In genomic region chr14:30443368-30444007, GRCh38 we compare ENCODE assay signal across 9 cellular contexts.
A peak's percentile ranks its signal among the peaks of the same experiment; 100 is the strongest.
DNase-seq lines count a peak whose midpoint lies in the region; ATAC-seq, FAIRE-seq and TF ChIP-seq lines count a peak whose summit lies in the region.
"Had no signal": no experiment of that assay in that cellular context is flagged by ENCODE, and none has a peak within 500 bp of the region (broad histone marks: within the 10 kb centered on the region; RNA-seq: fewer than 3 reads in every experiment).

No MANE protein-coding gene starts in this region.

- TF ChIP-seq EP300 in sigmoid colon (IDR thresholded peaks at IDR 0.05), result no peak

- no peak overlapping the region for H2BK15ac ChIP-seq in neuronal stem cell (ENCODE audit: low read length)

- H2BK5ac ChIP-seq in neuronal stem cell (ENCODE audit: low read length), result no peak overlapping the region

- H3K4me2 ChIP-seq in neuronal stem cell (ENCODE audit: insufficient read depth, low read length, poor library complexity, severe bottlenecking), result no peak overlapping the region

- DNase-seq in cardiac muscle cell (ENCODE audit: low read depth in 1 of 2, low spot score in 1 of 2) (peak; percentile 53 to 66), right cardiac atrium (no peak), NCI-H2107 treated with DMSO at 0.1 percent for 48 hours (lab: John Stamatoyannopoulos, UW; ENCODE audit: unreplicated experiment) (peak; percentile 90), bronchial epithelial cell (ENCODE audit: low read depth) (peak; percentile 49), neuronal stem cell (ENCODE audit: low spot score) (peak; percentile 45), sigmoid colon (no peak)
- DNase-seq in activated naive CD4-positive, alpha-beta T cell treated with anti-CD3 and anti-CD28 coated beads, Interleukin-2, amount 50 U/mL, for 16 hours, result no peak
- DNase-seq: activated naive CD8-positive, alpha-beta T cell treated with anti-CD3 and anti-CD28 coated beads, Interleukin-2, amount 10 ng/mL, durations not matched to agents 7 days and 5 days had no signal

- H2AK5ac ChIP-seq in neuronal stem cell (ENCODE audit: low read depth, low read length), result no peak overlapping the region

- 44% methylated on average over 7 of the region's 7 CpGs for WGBS in right cardiac atrium
- WGBS in neuronal stem cell (ENCODE audit: extremely low coverage in 2 of 2, insufficient read length in 2 of 2, insufficient replicate concordance in 1 of 2), 2 donors, result no CpG with 5 or more reads among the region's 7 CpGs
- WGBS in sigmoid colon, 2 donors, result 50 to 51% methylated on average over 7 of the region's 7 CpGs

- intact Hi-C loops in right cardiac atrium (cut with DNase I) (loop anchor here in 1 of 4 donors (5.0 kb wide), 1 partner anchor 66 kb away; no protein-coding TSS in a partner anchor), sigmoid colon (cut with DNase I) (no loop called here)

- H4K91ac ChIP-seq in neuronal stem cell (ENCODE audit: low read depth, low read length, poor library complexity), result no peak overlapping the region

- H3K23ac ChIP-seq in neuronal stem cell (ENCODE audit: low read depth, low read length, poor library complexity), result no peak overlapping the region

- H3K18ac ChIP-seq in neuronal stem cell (ENCODE audit: low read length), result no peak overlapping the region

- FAIRE-seq in bronchial epithelial cell (lab: Jason Lieb, UNC), result no peak

- ATAC-seq in right cardiac atrium, result no peak
- ATAC-seq in HG03025 (IDR thresholded peaks at IDR 0.05; ENCODE audit: low FRiP score, unreplicated experiment), result no peak

- no peaks in the 10 kb centered on the region for H3K9me3 ChIP-seq in cardiac muscle cell (ENCODE audit: low read depth)
- no peaks in the 10 kb centered on the region for H3K9me3 ChIP-seq in right cardiac atrium (ENCODE audit: control insufficient read depth, low read length)
- H3K9me3 ChIP-seq in neuronal stem cell (replicated peaks in 1 of 2; ENCODE audit: control insufficient read depth in 2 of 2, insufficient read depth in 1 of 2, low read depth in 1 of 2, low read length in 2 of 2), result no peaks in the 10 kb centered on the region
- no peaks in the 10 kb centered on the region for H3K9me3 ChIP-seq in sigmoid colon

- H3K4ac ChIP-seq in neuronal stem cell (ENCODE audit: low read length), result no peak overlapping the region

- peak; percentile 50 for TF ChIP-seq CTCF in cardiac muscle cell (IDR thresholded peaks at IDR 0.05; ENCODE audit: low read depth, low read length)
- TF ChIP-seq CTCF in bronchial epithelial cell (IDR thresholded peaks at IDR 0.05; ENCODE audit: insufficient read depth, low read length, severe bottlenecking), result peak; percentile 56
- peak in 1 of 4 experiments; percentile 15 for TF ChIP-seq CTCF in sigmoid colon (IDR thresholded peaks at IDR 0.05)

- no peak overlapping the region for H2BK12ac ChIP-seq in neuronal stem cell (ENCODE audit: low read length)

- H3K4me1 ChIP-seq in cardiac muscle cell (ENCODE audit: low read depth), result no peaks in the 10 kb centered on the region
- no peaks in the 10 kb centered on the region for H3K4me1 ChIP-seq in right cardiac atrium (ENCODE audit: control insufficient read depth, insufficient read depth, low read length)
- H3K4me1 ChIP-seq in neuronal stem cell (ENCODE audit: control insufficient read depth in 2 of 2, insufficient read depth in 1 of 2, low read depth in 1 of 2, low read length in 2 of 2), result peaks cover 4 to 9% of the 10 kb centered on the region in 2 donors
- no peaks in the 10 kb centered on the region for H3K4me1 ChIP-seq in sigmoid colon

- H3K79me1 ChIP-seq in neuronal stem cell (ENCODE audit: low read depth, low read length), result no peaks in the 10 kb centered on the region

- no peak overlapping the region for H3K9ac ChIP-seq in neuronal stem cell (ENCODE audit: low read depth, low read length, poor library complexity)

- no peak overlapping the region for H2BK120ac ChIP-seq in neuronal stem cell (ENCODE audit: low read depth, low read length)

- no peak for TF ChIP-seq POLR2A in sigmoid colon (IDR thresholded peaks at IDR 0.05)

- H3K36me3 ChIP-seq in cardiac muscle cell (no peaks in the 10 kb centered on the region), bronchial epithelial cell (ENCODE audit: control insufficient read depth, insufficient read depth, low read length) (no peaks in the 10 kb centered on the region), neuronal stem cell (replicated peaks in 1 of 2; ENCODE audit: control insufficient read depth in 2 of 2, insufficient read depth in 2 of 2, low read length in 2 of 2) (no peaks in the 10 kb centered on the region), sigmoid colon (no peaks in the 10 kb centered on the region)

- no peak overlapping the region for H3K27ac ChIP-seq in cardiac muscle cell
- H3K27ac ChIP-seq in right cardiac atrium (ENCODE audit: low read length), result no peak overlapping the region
- no peak overlapping the region for H3K27ac ChIP-seq in neuronal stem cell (replicated peaks; ENCODE audit: low read length)
- H3K27ac ChIP-seq in sigmoid colon, result no peak overlapping the region

- H3K27me3 ChIP-seq in cardiac muscle cell (no peaks in the 10 kb centered on the region), right cardiac atrium (ENCODE audit: control insufficient read depth, insufficient read depth) (no peaks in the 10 kb centered on the region), bronchial epithelial cell (ENCODE audit: control insufficient read depth, insufficient read depth, low read length) (no peaks in the 10 kb centered on the region), neuronal stem cell (ENCODE audit: control insufficient read depth in 3 of 3, insufficient read depth in 3 of 3, low read depth in 1 of 3, low read length in 3 of 3) (peaks cover 0 to 9% (median 0%) of the 10 kb centered on the region in 3 experiments), sigmoid colon (no peaks in the 10 kb centered on the region)

- no peak overlapping the region for H4K8ac ChIP-seq in neuronal stem cell (ENCODE audit: low read depth, low read length)

- no peak overlapping the region for H2AFZ ChIP-seq in neuronal stem cell (ENCODE audit: low read length)

- H3K4me3 ChIP-seq in cardiac muscle cell (no peak overlapping the region), right cardiac atrium (ENCODE audit: low read length) (no peak overlapping the region), bronchial epithelial cell (ENCODE audit: low read depth, low read length) (no peak overlapping the region), neuronal stem cell (ENCODE audit: low read length in 2 of 2) (no peak overlapping the region), sigmoid colon (no peak overlapping the region)

- no peak overlapping the region for H3K14ac ChIP-seq in neuronal stem cell (ENCODE audit: low read length)

Comparison
In these comparisons a context has a peak if more than half of its experiments do, and no peak if none do; other contexts are left out.
1. DNase-seq: peak in cardiac muscle cell (2 of 2), NCI-H2107 treated with DMSO at 0.1 percent for 48 hours (single experiment), bronchial epithelial cell (single experiment) and neuronal stem cell (single experiment); none in right cardiac atrium (0 of 3), sigmoid colon (single experiment) and activated naive CD4-positive, alpha-beta T cell treated with anti-CD3 and anti-CD28 coated beads, Interleukin-2, amount 50 U/mL, for 16 hours (single experiment).